In the genomic region with DNA sequence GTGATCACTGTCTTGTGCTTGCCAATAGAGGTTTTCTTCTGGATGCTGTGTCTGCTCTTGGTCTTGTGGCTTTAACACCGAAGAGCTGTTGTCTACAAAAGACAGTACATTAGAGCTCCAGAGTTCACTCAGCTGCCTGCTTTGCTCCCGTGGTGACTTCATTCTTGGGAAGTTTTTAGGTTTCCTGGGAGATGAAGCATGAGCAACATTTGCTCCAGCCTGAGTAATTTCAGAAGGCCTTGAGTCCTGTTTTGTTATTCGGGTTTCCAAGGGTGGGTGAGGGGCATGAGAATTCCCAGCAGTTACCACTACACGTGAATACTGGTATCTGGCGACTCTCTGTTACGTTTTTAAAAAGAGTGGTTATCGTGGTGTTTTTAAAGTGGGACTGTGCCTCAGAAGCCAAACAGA, we compare ENCODE assay signal across 8 cellular contexts.
DNase-seq lines count a peak whose midpoint lies in the region; TF ChIP-seq lines count a peak whose summit lies in the region.

No MANE protein-coding gene starts in this region.

- no peaks in the 10 kb centered on the region for H3K79me2 ChIP-seq in smooth muscle cell (ENCODE audit: low read depth)

- H3K4me3 ChIP-seq in HAP-1 (no peak overlapping the region), cardiac fibroblast (replicated peaks in 1 of 2; ENCODE audit: low read depth in 2 of 2, low read length in 2 of 2) (no peak overlapping the region), smooth muscle cell (peak overlapping the region; percentile 21)

- H2AFZ ChIP-seq in smooth muscle cell (ENCODE audit: low read depth) = peak overlapping the region; percentile 15

- H3K27ac ChIP-seq in smooth muscle cell (ENCODE audit: low read depth) = peak overlapping the region; percentile 98

- H3K36me3 ChIP-seq in HAP-1 (replicated peaks) (no peaks in the 10 kb centered on the region), smooth muscle cell (ENCODE audit: low read depth) (no peaks in the 10 kb centered on the region)

- peaks cover 26% of the 10 kb centered on the region for H3K4me1 ChIP-seq in HAP-1
- peaks cover 26% of the 10 kb centered on the region for H3K4me1 ChIP-seq in smooth muscle cell (ENCODE audit: low read depth)

- H3K9me3 ChIP-seq in HAP-1 = no peaks in the 10 kb centered on the region
- H3K9me3 ChIP-seq in smooth muscle cell (replicated peaks; ENCODE audit: low read depth) = no peaks in the 10 kb centered on the region

- peaks cover 15% of the 10 kb centered on the region for H3F3A ChIP-seq in smooth muscle cell (ENCODE audit: low read depth)

- H4K20me1 ChIP-seq in smooth muscle cell (ENCODE audit: low read depth) = no peaks in the 10 kb centered on the region

- DNase-seq in HAP-1 (ENCODE audit: low spot score in 2 of 2) (peak; percentile 31 to 46), cardiac fibroblast (ENCODE audit: low read depth in 2 of 2) (peak; percentile 93 to 94), islet precursor cell (peak; percentile 97), smooth muscle cell (lab: John Stamatoyannopoulos, UW; ENCODE audit: unreplicated experiment) (peak; percentile 3), NCI-H82 treated with DMSO at 0.1 percent for 48 hours (lab: John Stamatoyannopoulos, UW; ENCODE audit: unreplicated experiment) (no peak), NCI-H1105 treated with DMSO at 0.1 percent for 48 hours (lab: John Stamatoyannopoulos, UW) (no peak), NCI-H446 (lab: John Stamatoyannopoulos, UW) (no peak)
- DNase-seq in activated effector memory CD4-positive, alpha-beta T cell treated with anti-CD3 and anti-CD28 coated beads, Interleukin-2, amount 50 U/mL, for 16 hours = no peak

- WGBS in smooth muscle cell (ENCODE audit: low lambda C conversion rate) = 3% methylated on average over 7 of the region's 7 CpGs

- peak overlapping the region; percentile 90 for H3K9ac ChIP-seq in smooth muscle cell (ENCODE audit: low read depth)

- TF ChIP-seq CTCF in cardiac fibroblast (IDR thresholded peaks at IDR 0.05; ENCODE audit: low read depth, low read length) (no peak), smooth muscle cell (IDR thresholded peaks at IDR 0.05; ENCODE audit: borderline replicate concordance, insufficient read depth, poor library complexity, severe bottlenecking) (no peak)

- in situ Hi-C loops in HAP-1 (cut with MboI; ENCODE audit: low sequenced_read_pairs) = no loop called here

- no peaks in the 10 kb centered on the region for H3K27me3 ChIP-seq in HAP-1 (ENCODE audit: low read depth)
- no peaks in the 10 kb centered on the region for H3K27me3 ChIP-seq in smooth muscle cell (ENCODE audit: low read depth)

- H3K4me2 ChIP-seq in smooth muscle cell = peak overlapping the region; percentile 81

Comparison
In these comparisons a context has a peak if more than half of its experiments do, and no peak if none do; other contexts are left out.
1. DNase-seq: peak in HAP-1 (2 of 2), cardiac fibroblast (2 of 2), islet precursor cell (single experiment) and smooth muscle cell (single experiment); none in activated effector memory CD4-positive, alpha-beta T cell treated with anti-CD3 and anti-CD28 coated beads, Interleukin-2, amount 50 U/mL, for 16 hours (single experiment), NCI-H82 treated with DMSO at 0.1 percent for 48 hours (single experiment), NCI-H1105 treated with DMSO at 0.1 percent for 48 hours (single experiment) and NCI-H446 (0 of 2).